3 cellular contexts compared by ENCODE assay signal in the genomic region with DNA sequence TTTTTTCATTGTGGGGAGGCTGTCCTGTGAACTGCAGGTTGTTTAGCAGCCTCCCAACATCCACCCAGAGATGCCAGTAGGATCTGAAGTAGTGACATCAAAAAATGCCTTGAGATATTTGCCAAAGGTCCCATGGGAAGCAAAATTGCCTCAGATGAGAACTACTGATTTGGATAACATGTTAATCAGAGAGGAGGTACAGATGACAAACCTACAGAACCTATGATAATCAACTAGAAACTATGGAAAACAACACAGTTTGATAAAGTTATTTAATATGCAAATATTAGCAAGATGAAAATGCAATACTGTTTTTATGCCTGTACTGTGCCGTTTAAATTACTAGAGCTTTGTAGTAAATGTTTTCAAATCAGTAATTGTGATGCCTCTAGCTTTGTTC.
"Had no signal": no experiment of that assay in that cellular context is flagged by ENCODE, and none has a peak within 500 bp of the region (broad histone marks: within the 10 kb centered on the region; RNA-seq: fewer than 3 reads in every experiment).

No MANE protein-coding gene starts in this region.

- DNase-seq: GDM1, GF-D8 had no signal

- ATAC-seq: GM12878 had no signal

- H3K4me3 ChIP-seq: GM12878 had no signal
